In genomic region chr12:18864900-18865561, GRCh38 we compare ENCODE assay signal across 1 cellular context.
TF ChIP-seq lines count a peak whose summit lies in the region.

No MANE protein-coding gene starts in this region.

TF ChIP-seq in A549, 52 proteins besides CTCF, POLR2A, EP300 and RAD21 (continued from another document):
- TF ChIP-seq, protein P1, sequence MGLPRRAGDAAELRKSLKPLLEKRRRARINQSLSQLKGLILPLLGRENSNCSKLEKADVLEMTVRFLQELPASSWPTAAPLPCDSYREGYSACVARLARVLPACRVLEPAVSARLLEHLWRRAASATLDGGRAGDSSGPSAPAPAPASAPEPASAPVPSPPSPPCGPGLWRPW (IDR thresholded peaks at IDR 0.05): no peak
- TF ChIP-seq POLR2AphosphoS2 (conservative IDR thresholded peaks at IDR 0.05; ENCODE audit: low read length) (no peak), RCOR1 (IDR thresholded peaks at IDR 0.05; ENCODE audit: low read depth, low read length) (no peak), FOSL2 (IDR thresholded peaks at IDR 0.05) (no peak), FOSL2 (CRISPR knock-in tag; IDR thresholded peaks at IDR 0.05) (no peak), TFCP2L1 (CRISPR knock-in tag; IDR thresholded peaks at IDR 0.05) (no peak), FOXS1 (CRISPR knock-in tag; IDR thresholded peaks at IDR 0.05) (no peak), KDM1A (IDR thresholded peaks at IDR 0.05; ENCODE audit: low read depth) (no peak), ELK1 (IDR thresholded peaks at IDR 0.05; ENCODE audit: low read depth, low read length) (no peak), ZSCAN20 (CRISPR knock-in tag; IDR thresholded peaks at IDR 0.05) (no peak)
- TF ChIP-seq, protein P2, sequence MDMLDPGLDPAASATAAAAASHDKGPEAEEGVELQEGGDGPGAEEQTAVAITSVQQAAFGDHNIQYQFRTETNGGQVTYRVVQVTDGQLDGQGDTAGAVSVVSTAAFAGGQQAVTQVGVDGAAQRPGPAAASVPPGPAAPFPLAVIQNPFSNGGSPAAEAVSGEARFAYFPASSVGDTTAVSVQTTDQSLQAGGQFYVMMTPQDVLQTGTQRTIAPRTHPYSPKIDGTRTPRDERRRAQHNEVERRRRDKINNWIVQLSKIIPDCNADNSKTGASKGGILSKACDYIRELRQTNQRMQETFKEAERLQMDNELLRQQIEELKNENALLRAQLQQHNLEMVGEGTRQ (IDR thresholded peaks at IDR 0.05): no peak
- TF ChIP-seq, protein P3, sequence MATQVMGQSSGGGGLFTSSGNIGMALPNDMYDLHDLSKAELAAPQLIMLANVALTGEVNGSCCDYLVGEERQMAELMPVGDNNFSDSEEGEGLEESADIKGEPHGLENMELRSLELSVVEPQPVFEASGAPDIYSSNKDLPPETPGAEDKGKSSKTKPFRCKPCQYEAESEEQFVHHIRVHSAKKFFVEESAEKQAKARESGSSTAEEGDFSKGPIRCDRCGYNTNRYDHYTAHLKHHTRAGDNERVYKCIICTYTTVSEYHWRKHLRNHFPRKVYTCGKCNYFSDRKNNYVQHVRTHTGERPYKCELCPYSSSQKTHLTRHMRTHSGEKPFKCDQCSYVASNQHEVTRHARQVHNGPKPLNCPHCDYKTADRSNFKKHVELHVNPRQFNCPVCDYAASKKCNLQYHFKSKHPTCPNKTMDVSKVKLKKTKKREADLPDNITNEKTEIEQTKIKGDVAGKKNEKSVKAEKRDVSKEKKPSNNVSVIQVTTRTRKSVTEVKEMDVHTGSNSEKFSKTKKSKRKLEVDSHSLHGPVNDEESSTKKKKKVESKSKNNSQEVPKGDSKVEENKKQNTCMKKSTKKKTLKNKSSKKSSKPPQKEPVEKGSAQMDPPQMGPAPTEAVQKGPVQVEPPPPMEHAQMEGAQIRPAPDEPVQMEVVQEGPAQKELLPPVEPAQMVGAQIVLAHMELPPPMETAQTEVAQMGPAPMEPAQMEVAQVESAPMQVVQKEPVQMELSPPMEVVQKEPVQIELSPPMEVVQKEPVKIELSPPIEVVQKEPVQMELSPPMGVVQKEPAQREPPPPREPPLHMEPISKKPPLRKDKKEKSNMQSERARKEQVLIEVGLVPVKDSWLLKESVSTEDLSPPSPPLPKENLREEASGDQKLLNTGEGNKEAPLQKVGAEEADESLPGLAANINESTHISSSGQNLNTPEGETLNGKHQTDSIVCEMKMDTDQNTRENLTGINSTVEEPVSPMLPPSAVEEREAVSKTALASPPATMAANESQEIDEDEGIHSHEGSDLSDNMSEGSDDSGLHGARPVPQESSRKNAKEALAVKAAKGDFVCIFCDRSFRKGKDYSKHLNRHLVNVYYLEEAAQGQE (IDR thresholded peaks at IDR 0.05): no peak
